Comparison of ENCODE assay signal across 8 cellular contexts in genomic region chrX:119729408-119730201, GRCh38. TPM values are rescaled to one million over a fixed set of nuclear protein-coding genes. Genes with fewer than 3 reads are reported as not detected.
DNase-seq lines count a peak whose midpoint lies in the region; ATAC-seq and TF ChIP-seq lines count a peak whose summit lies in the region.

No MANE protein-coding gene starts in this region.

- peaks cover 18% of the 10 kb centered on the region for H3K27me3 ChIP-seq in WERI-Rb-1 (ENCODE audit: insufficient read depth, low read depth, severe bottlenecking)
- H3K27me3 ChIP-seq in right lobe of liver = no peaks in the 10 kb centered on the region

- H3K36me3 ChIP-seq in WERI-Rb-1 = no peaks in the 10 kb centered on the region
- H3K36me3 ChIP-seq in right lobe of liver = no peaks in the 10 kb centered on the region

- 33% methylated on average over 14 of the region's 14 CpGs for WGBS in right lobe of liver (ENCODE audit: insufficient coverage, low coverage, low lambda C conversion rate, missing lambda C conversion rate)

- peak; percentile 72 for ATAC-seq in GM18909 (IDR thresholded peaks at IDR 0.05; ENCODE audit: poor library complexity, unreplicated experiment)
- ATAC-seq in right lobe of liver = peak; percentile 79 to 93 (median 84)
- no peak for ATAC-seq in GM21447 (IDR thresholded peaks at IDR 0.05; ENCODE audit: unreplicated experiment)

- peak; percentile 65 for TF ChIP-seq CTCF in AG09309 (IDR thresholded peaks at IDR 0.05; ENCODE audit: control insufficient read depth, insufficient read depth, low read depth, low read length, missing control alignments)
- peak; percentile 61 for TF ChIP-seq CTCF in WERI-Rb-1 (IDR thresholded peaks at IDR 0.05; ENCODE audit: low read depth, low read length)
- peak; percentile 62 for TF ChIP-seq CTCF in cardiac fibroblast (IDR thresholded peaks at IDR 0.05; ENCODE audit: low read depth, low read length)
- TF ChIP-seq CTCF in right lobe of liver (IDR thresholded peaks at IDR 0.05) = peak; percentile 58 to 61 (median 59)

- TF ChIP-seq POLR2A in right lobe of liver (IDR thresholded peaks at IDR 0.05) = no peak

- H3K4me1 ChIP-seq in right lobe of liver = no peaks in the 10 kb centered on the region

- intact Hi-C loops in right lobe of liver (cut with DNase I) = no loop called here

- H3K4me3 ChIP-seq in AG09309 (ENCODE audit: control insufficient read depth, low read depth, low read length) (no peak overlapping the region), WERI-Rb-1 (ENCODE audit: low read depth, low read length) (no peak overlapping the region), cardiac fibroblast (replicated peaks in 1 of 2; ENCODE audit: low read depth in 2 of 2, low read length in 2 of 2) (no peak overlapping the region), right lobe of liver (no peak overlapping the region)

- DNase-seq in AG09309 (ENCODE audit: low read depth) (peak; percentile 52), NCI-H146 treated with DMSO at 0.1 percent for 48 hours (lab: John Stamatoyannopoulos, UW; ENCODE audit: unreplicated experiment) (peak; percentile 38), WERI-Rb-1 (peak; percentile 71), cardiac fibroblast (ENCODE audit: low read depth in 2 of 2) (peak; percentile 79 to 83), right lobe of liver (peak in 2 of 3 donors; percentile 42 to 61)
- peak; percentile 43 for DNase-seq in stimulated activated CD8-positive, alpha-beta memory T cell treated with anti-CD3 and anti-CD28 coated beads, Interleukin-15, amount 100 ng/mL, for 1 hour (ENCODE audit: low read depth)

- H3K27ac ChIP-seq in WERI-Rb-1 = no peak overlapping the region
- no peak overlapping the region for H3K27ac ChIP-seq in right lobe of liver

- H3K9me3 ChIP-seq in WERI-Rb-1 (ENCODE audit: severe bottlenecking) (no peaks in the 10 kb centered on the region), right lobe of liver (no peaks in the 10 kb centered on the region)

RNA-seq across cellular contexts. Expression of gene SOWAHD, which starts 28.8 kb away (rescaled TPM):
- 1 to 10 TPM in 1 of 6 experiments, under 1 TPM in 4, not detected in 1; 0.19 to 1.2 (median 0.29) TPM for total RNA-seq in right lobe of liver

RNA-seq across cellular contexts. Expression of gene SEPTIN6, which starts 36.6 kb away (rescaled TPM):
- 10 to 100 TPM; 12.7 to 25.6 (median 19.6) TPM for total RNA-seq in right lobe of liver
